ENCODE assay signal across 21 cellular contexts in the genomic region with DNA sequence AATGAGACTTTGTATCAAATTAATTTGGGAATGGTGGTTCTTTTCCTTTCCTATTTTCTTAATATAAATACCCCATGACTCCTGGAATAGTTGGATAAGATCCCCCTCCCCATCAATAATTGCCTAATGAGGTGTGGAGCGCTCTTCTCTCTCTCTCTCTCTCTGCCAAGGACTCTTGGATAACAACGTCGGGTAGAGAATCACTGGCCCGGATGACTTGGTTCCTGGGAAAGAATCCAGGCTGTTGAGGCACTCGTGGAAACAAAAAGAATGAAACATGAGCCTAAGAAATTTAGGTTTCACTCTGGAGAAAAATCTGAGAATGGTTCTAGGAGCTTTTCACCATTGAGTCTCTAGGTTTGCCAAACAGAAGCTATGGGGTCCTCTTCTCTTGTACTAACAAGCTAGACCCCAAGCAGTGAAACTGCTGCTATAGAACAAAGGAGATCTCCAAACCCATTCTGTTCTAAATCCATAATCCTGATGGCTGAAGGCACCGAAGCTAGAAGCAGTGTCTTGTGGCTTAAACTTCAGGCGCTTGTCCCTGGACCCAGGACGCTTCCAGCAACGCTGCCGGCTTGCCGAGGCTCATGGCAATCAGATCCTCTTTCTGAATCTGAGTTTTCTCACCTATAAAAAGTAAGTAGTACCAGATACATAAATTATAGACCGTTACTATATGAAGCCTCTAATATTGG.
DNase-seq lines count a peak whose midpoint lies in the region; ATAC-seq and TF ChIP-seq lines count a peak whose summit lies in the region.
"Had no signal": no experiment of that assay in that cellular context is flagged by ENCODE, and none has a peak within 500 bp of the region (broad histone marks: within the 10 kb centered on the region; RNA-seq: fewer than 3 reads in every experiment).

No MANE protein-coding gene starts in this region.

- H3K36me3 ChIP-seq in right atrium auricular region (no peaks in the 10 kb centered on the region), tibial artery (no peaks in the 10 kb centered on the region)
- H3K36me3 ChIP-seq: esophagus squamous epithelium, heart right ventricle, stomach, WERI-Rb-1 had no signal

- H3K4me1 ChIP-seq in right cardiac atrium (ENCODE audit: control insufficient read depth, insufficient read depth, low read length), result no peaks in the 10 kb centered on the region
- H3K4me1 ChIP-seq in right atrium auricular region, result no peaks in the 10 kb centered on the region
- H3K4me1 ChIP-seq in tibial artery, result peaks cover 0 to 9% (median 4%) of the 10 kb centered on the region in 4 donors

- H3K4me3 Mint-ChIP-seq in T-helper 17 cell, result no peak overlapping the region
- H3K4me3 Mint-ChIP-seq: CD14-positive monocyte; immature natural killer cell; natural killer cell; T-helper 1 cell treated with Interleukin-12 subunit alpha and Interleukin-12 subunit beta and Interleukin-4 antibody, amounts not matched to agents 30 μg/mL and 1 μg/mL, for 36 hours had no signal

- H3K27me3 Mint-ChIP-seq in T-helper 17 cell, result no peaks in the 10 kb centered on the region

- in situ Hi-C loops in astrocyte of the cerebellum (cut with HindIII; ENCODE audit: low sequenced_read_pairs), result no loop called here

- WGBS in right cardiac atrium, result 45% methylated on average over 12 of the region's 12 CpGs

- no peaks in the 10 kb centered on the region for H3K36me3 Mint-ChIP-seq in T-helper 17 cell (ENCODE audit: low read depth)
- H3K36me3 Mint-ChIP-seq: CD14-positive monocyte, immature natural killer cell, natural killer cell had no signal

- no peak overlapping the region for H3K27ac Mint-ChIP-seq in T-helper 17 cell
- H3K27ac Mint-ChIP-seq: immature natural killer cell; natural killer cell; T-helper 1 cell treated with Interleukin-12 subunit alpha and Interleukin-12 subunit beta and Interleukin-4 antibody, amounts not matched to agents 30 μg/mL and 1 μg/mL, for 36 hours had no signal

- no peak overlapping the region for H3K4me3 ChIP-seq in right cardiac atrium (ENCODE audit: low read length)
- H3K4me3 ChIP-seq in right atrium auricular region, result no peak overlapping the region
- H3K4me3 ChIP-seq in astrocyte of the cerebellum (ENCODE audit: low read depth, low read length), result peak overlapping the region; percentile 20
- no peak overlapping the region for H3K4me3 ChIP-seq in tibial artery
- H3K4me3 ChIP-seq: esophagus squamous epithelium, GM12878, stomach had no signal

- TF ChIP-seq CTCF in right atrium auricular region (IDR thresholded peaks at IDR 0.05) (no peak), astrocyte of the cerebellum (IDR thresholded peaks at IDR 0.05; ENCODE audit: low read depth, low read length, missing control alignments) (no peak), tibial artery (IDR thresholded peaks at IDR 0.05) (no peak)

- ATAC-seq in right cardiac atrium (peak; percentile 34 to 47), left lobe of liver (peak; percentile 36), T-helper 17 cell (no peak), HG03354 (IDR thresholded peaks at IDR 0.05; ENCODE audit: poor library complexity, severe bottlenecking, unreplicated experiment) (no peak)
- ATAC-seq: natural killer cell had no signal

- DNase-seq in right cardiac atrium (peak in 2 of 3 donors; percentile 22 to 43), right atrium auricular region (ENCODE audit: low spot score) (no peak), astrocyte of the cerebellum (ENCODE audit: low read depth) (peak; percentile 79), left lobe of liver (ENCODE audit: low spot score) (no peak), T-helper 17 cell (no peak), NCI-H2227 (lab: John Stamatoyannopoulos, UW; ENCODE audit: unreplicated experiment) (no peak), tibial artery (no peak)
- DNase-seq: activated CD4-positive, alpha-beta T cell treated with anti-CD3 and anti-CD28 coated beads, Interleukin-2, amount 50 U/mL, for 4 hours; activated gamma-delta T cell; effector memory CD4-positive, alpha-beta T cell; esophagus squamous epithelium; immature natural killer cell; natural killer cell; stomach had no signal

- H3K4me1 Mint-ChIP-seq in T-helper 17 cell, result no peaks in the 10 kb centered on the region
- H3K4me1 Mint-ChIP-seq: CD14-positive monocyte, immature natural killer cell, natural killer cell had no signal

- no peaks in the 10 kb centered on the region for H3K9me3 ChIP-seq in right cardiac atrium (ENCODE audit: control insufficient read depth, low read length)
- no peaks in the 10 kb centered on the region for H3K9me3 ChIP-seq in right atrium auricular region
- H3K9me3 ChIP-seq in T-helper 17 cell (ENCODE audit: control insufficient read depth, low read length, poor library complexity, severe bottlenecking), result no peaks in the 10 kb centered on the region
- H3K9me3 ChIP-seq in tibial artery, result no peaks in the 10 kb centered on the region
- H3K9me3 ChIP-seq: esophagus squamous epithelium, heart right ventricle, stomach had no signal

- H3K27ac ChIP-seq in right cardiac atrium (ENCODE audit: low read length), result no peak overlapping the region
- peak overlapping the region in 1 of 2 donors; percentile 47 for H3K27ac ChIP-seq in right atrium auricular region
- H3K27ac ChIP-seq in tibial artery, result no peak overlapping the region
- H3K27ac ChIP-seq: esophagus squamous epithelium, HL-60, stomach, WERI-Rb-1 had no signal

- intact Hi-C loops in right cardiac atrium (cut with DNase I) (loop anchor here in 2 of 4 donors (5.0 to 10.0 kb wide), 2 partner anchors 529 to 531 kb away; no protein-coding TSS in a partner anchor), tibial artery (cut with DNase I; ENCODE audit: low total_unique reads) (no loop called here)

- H3K27me3 ChIP-seq in right cardiac atrium (ENCODE audit: control insufficient read depth, insufficient read depth) (no peaks in the 10 kb centered on the region), right atrium auricular region (no peaks in the 10 kb centered on the region), tibial artery (no peaks in the 10 kb centered on the region)
- H3K27me3 ChIP-seq: esophagus squamous epithelium, stomach had no signal

Comparison
In these comparisons a context has a peak if more than half of its experiments do, and no peak if none do; other contexts are left out.
1. DNase-seq: peak in right cardiac atrium (2 of 3) and astrocyte of the cerebellum (single experiment); none in right atrium auricular region (single experiment), left lobe of liver (single experiment), T-helper 17 cell (0 of 3), NCI-H2227 (single experiment) and tibial artery (0 of 2).
2. ATAC-seq: peak in right cardiac atrium (2 of 2) and left lobe of liver (single experiment); none in T-helper 17 cell (single experiment) and HG03354 (single experiment).